Comparison of ENCODE assay signal across 1 cellular context in the genomic region with DNA sequence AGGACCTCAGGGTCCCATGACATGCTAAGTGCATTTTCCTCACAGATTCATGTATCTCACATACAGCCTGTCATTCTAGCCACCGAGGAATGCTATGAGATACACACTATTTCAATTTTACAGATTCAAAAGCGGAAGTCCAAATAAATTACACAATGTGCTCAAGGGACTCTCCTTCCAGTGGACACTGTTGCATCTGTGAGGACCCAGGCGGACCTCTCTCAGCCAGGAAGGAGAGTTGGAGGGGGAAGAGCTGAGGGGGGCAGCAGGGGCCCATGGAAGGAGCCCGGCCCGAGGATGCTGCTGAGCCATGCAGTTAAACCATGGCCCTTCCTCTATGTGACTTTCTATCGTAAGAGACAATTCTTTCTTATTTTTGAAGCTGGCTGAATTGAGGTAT.
TF ChIP-seq lines count a peak whose summit lies in the region.

No MANE protein-coding gene starts in this region.

TF ChIP-seq in GM12878, 131 proteins besides CTCF, POLR2A, EP300 and RAD21 (continued from another document):
- TF ChIP-seq, protein P1, sequence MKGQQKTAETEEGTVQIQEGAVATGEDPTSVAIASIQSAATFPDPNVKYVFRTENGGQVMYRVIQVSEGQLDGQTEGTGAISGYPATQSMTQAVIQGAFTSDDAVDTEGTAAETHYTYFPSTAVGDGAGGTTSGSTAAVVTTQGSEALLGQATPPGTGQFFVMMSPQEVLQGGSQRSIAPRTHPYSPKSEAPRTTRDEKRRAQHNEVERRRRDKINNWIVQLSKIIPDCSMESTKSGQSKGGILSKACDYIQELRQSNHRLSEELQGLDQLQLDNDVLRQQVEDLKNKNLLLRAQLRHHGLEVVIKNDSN (IDR thresholded peaks at IDR 0.05; ENCODE audit: borderline replicate concordance, extremely low read length, insufficient read depth, low read depth, low read length), result no peak
- TF ChIP-seq NR2C1 (IDR thresholded peaks at IDR 0.05) (no peak), BACH1 (IDR thresholded peaks at IDR 0.05; ENCODE audit: borderline replicate concordance) (no peak), IKZF2 (IDR thresholded peaks at IDR 0.05) (no peak), HCFC1 (IDR thresholded peaks at IDR 0.05; ENCODE audit: low read length) (no peak), CHD4 (IDR thresholded peaks at IDR 0.05) (no peak), ASH2L (IDR thresholded peaks at IDR 0.05; ENCODE audit: borderline replicate concordance, low read depth) (no peak), ZNF622 (IDR thresholded peaks at IDR 0.05) (no peak), HSF1 (IDR thresholded peaks at IDR 0.05; ENCODE audit: low read depth, low read length) (no peak), ATF7 (IDR thresholded peaks at IDR 0.05; ENCODE audit: low read depth) (no peak)
- TF ChIP-seq, protein P2, sequence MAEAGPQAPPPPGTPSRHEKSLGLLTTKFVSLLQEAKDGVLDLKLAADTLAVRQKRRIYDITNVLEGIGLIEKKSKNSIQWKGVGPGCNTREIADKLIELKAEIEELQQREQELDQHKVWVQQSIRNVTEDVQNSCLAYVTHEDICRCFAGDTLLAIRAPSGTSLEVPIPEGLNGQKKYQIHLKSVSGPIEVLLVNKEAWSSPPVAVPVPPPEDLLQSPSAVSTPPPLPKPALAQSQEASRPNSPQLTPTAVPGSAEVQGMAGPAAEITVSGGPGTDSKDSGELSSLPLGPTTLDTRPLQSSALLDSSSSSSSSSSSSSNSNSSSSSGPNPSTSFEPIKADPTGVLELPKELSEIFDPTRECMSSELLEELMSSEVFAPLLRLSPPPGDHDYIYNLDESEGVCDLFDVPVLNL (IDR thresholded peaks at IDR 0.05; ENCODE audit: low read depth, low read length), result no peak
- TF ChIP-seq, protein P3, sequence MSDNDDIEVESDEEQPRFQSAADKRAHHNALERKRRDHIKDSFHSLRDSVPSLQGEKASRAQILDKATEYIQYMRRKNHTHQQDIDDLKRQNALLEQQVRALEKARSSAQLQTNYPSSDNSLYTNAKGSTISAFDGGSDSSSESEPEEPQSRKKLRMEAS (IDR thresholded peaks at IDR 0.05; ENCODE audit: low read depth, low read length), result no peak
TF ChIP-seq in GM12878: peak in this region for 0.
